8 cellular contexts compared by ENCODE assay signal in the genomic region with DNA sequence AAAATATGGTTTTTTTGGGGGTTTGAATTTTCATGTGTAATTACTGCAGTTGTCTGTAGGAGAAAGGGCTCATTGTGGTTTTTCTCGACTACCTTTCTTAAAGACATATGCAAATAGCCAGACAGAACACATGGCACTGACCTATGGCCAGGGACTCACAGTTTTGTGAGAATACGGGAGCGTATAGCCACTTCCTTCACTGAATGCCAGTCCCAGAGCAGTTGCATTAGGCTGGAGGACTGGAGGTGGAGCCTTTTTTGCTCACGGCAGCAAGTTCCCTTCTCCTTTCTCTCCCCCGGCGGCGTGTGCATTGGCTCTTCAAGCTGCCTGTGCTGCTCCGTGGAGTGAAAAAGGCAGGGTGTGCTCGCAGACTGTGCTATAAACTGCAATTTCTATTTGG.
A peak's percentile ranks its signal among the peaks of the same experiment; 100 is the strongest.
DNase-seq lines count a peak whose midpoint lies in the region; ATAC-seq, FAIRE-seq and TF ChIP-seq lines count a peak whose summit lies in the region.

No MANE protein-coding gene starts in this region.

- H3K27ac ChIP-seq in heart right ventricle (peak overlapping the region in 1 of 10 donors; percentile 28), osteoblast (ENCODE audit: low read depth, low read length) (no peak overlapping the region)

- 5 to 13% methylated on average over 9 of the region's 9 CpGs for WGBS in heart right ventricle, 2 donors

- peak; percentile 77 for ATAC-seq in HG03575 (IDR thresholded peaks at IDR 0.05; ENCODE audit: extremely low read depth, insufficient number of reproducible peaks, low FRiP score, unreplicated experiment)
- peak; percentile 77 for ATAC-seq in activated naive CD8-positive, alpha-beta T cell treated with anti-CD3 and anti-CD28 coated beads, Interleukin-2, amount 50 U/mL, for 24 hours
- peak; percentile 71 to 96 (median 90) for ATAC-seq in heart right ventricle

- peaks cover 41% of the 10 kb centered on the region for H3K4me1 Mint-ChIP-seq in activated naive CD8-positive, alpha-beta T cell treated with anti-CD3 and anti-CD28 coated beads, Interleukin-2, amount 50 U/mL, for 24 hours
- H3K4me1 Mint-ChIP-seq in activated T-helper 2 cell treated with anti-CD3 and anti-CD28 coated beads, Interferon-gamma antibody, Interleukin-2, Interleukin-4, amounts not matched to agents 10 μg/mL and 5 μg/mL and 100 μg/mL, durations not matched to agents 14 hours and 24 hours and 36 hours (ENCODE audit: low read depth) = peaks cover 23% of the 10 kb centered on the region

- peak overlapping the region; percentile 73 for H3K4me3 Mint-ChIP-seq in activated naive CD8-positive, alpha-beta T cell treated with anti-CD3 and anti-CD28 coated beads, Interleukin-2, amount 50 U/mL, for 24 hours
- H3K4me3 Mint-ChIP-seq in activated T-helper 2 cell treated with anti-CD3 and anti-CD28 coated beads, Interferon-gamma antibody, Interleukin-2, Interleukin-4, amounts not matched to agents 10 μg/mL and 5 μg/mL and 100 μg/mL, durations not matched to agents 14 hours and 24 hours and 36 hours (ENCODE audit: low read depth) = no peak overlapping the region

- no peaks in the 10 kb centered on the region for H3K27me3 ChIP-seq in heart right ventricle
- H3K27me3 ChIP-seq in osteoblast (ENCODE audit: insufficient read depth, low read length) = no peaks in the 10 kb centered on the region

- H3K27ac Mint-ChIP-seq in activated naive CD8-positive, alpha-beta T cell treated with anti-CD3 and anti-CD28 coated beads, Interleukin-2, amount 50 U/mL, for 24 hours = no peak overlapping the region
- no peak overlapping the region for H3K27ac Mint-ChIP-seq in activated T-helper 2 cell treated with anti-CD3 and anti-CD28 coated beads, Interferon-gamma antibody, Interleukin-2, Interleukin-4, amounts not matched to agents 10 μg/mL and 5 μg/mL and 100 μg/mL, durations not matched to agents 14 hours and 24 hours and 36 hours

- no peaks in the 10 kb centered on the region for H3K27me3 Mint-ChIP-seq in activated naive CD8-positive, alpha-beta T cell treated with anti-CD3 and anti-CD28 coated beads, Interleukin-2, amount 50 U/mL, for 24 hours
- H3K27me3 Mint-ChIP-seq in activated T-helper 2 cell treated with anti-CD3 and anti-CD28 coated beads, Interferon-gamma antibody, Interleukin-2, Interleukin-4, amounts not matched to agents 10 μg/mL and 5 μg/mL and 100 μg/mL, durations not matched to agents 14 hours and 24 hours and 36 hours (ENCODE audit: low read depth) = no peaks in the 10 kb centered on the region

- TF ChIP-seq CTCF in AG10803 (conservative IDR thresholded peaks at IDR 0.05; ENCODE audit: low read length) = no peak; the same call in 1 of the 2 replicates
- TF ChIP-seq CTCF in heart right ventricle (IDR thresholded peaks at IDR 0.05) = peak in 1 of 9 donors; percentile 21
- no peak for TF ChIP-seq CTCF in osteoblast (IDR thresholded peaks at IDR 0.05; ENCODE audit: extremely low read depth, low read depth, low read length)

- peak; percentile 64 for FAIRE-seq in GM19239 (lab: Jason Lieb, UNC)

- H3K9me3 Mint-ChIP-seq in activated naive CD8-positive, alpha-beta T cell treated with anti-CD3 and anti-CD28 coated beads, Interleukin-2, amount 50 U/mL, for 24 hours = no peaks in the 10 kb centered on the region
- peaks cover 7% of the 10 kb centered on the region for H3K9me3 Mint-ChIP-seq in activated T-helper 2 cell treated with anti-CD3 and anti-CD28 coated beads, Interferon-gamma antibody, Interleukin-2, Interleukin-4, amounts not matched to agents 10 μg/mL and 5 μg/mL and 100 μg/mL, durations not matched to agents 14 hours and 24 hours and 36 hours

- H3K79me2 ChIP-seq in osteoblast (ENCODE audit: insufficient read depth, low read length) = no peaks in the 10 kb centered on the region

- H3K4me1 ChIP-seq in heart right ventricle = peaks cover 0 to 27% (median 16%) of the 10 kb centered on the region in 9 donors
- peaks cover 5% of the 10 kb centered on the region for H3K4me1 ChIP-seq in osteoblast (ENCODE audit: insufficient read depth, low read length)

- H2AFZ ChIP-seq in osteoblast (ENCODE audit: low read length) = peak overlapping the region; percentile 91

- no peaks in the 10 kb centered on the region for H4K20me1 ChIP-seq in osteoblast (ENCODE audit: insufficient read depth, low read length)

- DNase-seq in AG10803 (ENCODE audit: low read depth) (peak; percentile 45), GM19239 (ENCODE audit: insufficient read length, low spot score) (peak; percentile 5), heart right ventricle (peak; percentile 31 to 43), osteoblast (ENCODE audit: insufficient read length, low spot score, missing footprints) (peak; percentile 84), posterior vena cava (ENCODE audit: low spot score) (no peak)
- peak; percentile 9 for DNase-seq in activated naive CD8-positive, alpha-beta T cell treated with anti-CD3 and anti-CD28 coated beads, Interleukin-2, amount 50 U/mL, for 24 hours
- DNase-seq in activated T-helper 2 cell treated with anti-CD3 and anti-CD28 coated beads, Interferon-gamma antibody, Interleukin-2, Interleukin-4, amounts not matched to agents 10 μg/mL and 5 μg/mL and 100 μg/mL, durations not matched to agents 14 hours and 24 hours and 36 hours (ENCODE audit: low spot score) = no peak

- intact Hi-C loops in heart right ventricle (cut with DNase I) (no loop called here), posterior vena cava (cut with DNase I) (loop anchor here in 1 of 2 donors (5.0 kb wide), 1 partner anchor 232 kb away; no protein-coding TSS in a partner anchor)
- intact Hi-C loops in activated T-helper 2 cell treated with anti-CD3 and anti-CD28 coated beads, Interferon-gamma antibody, Interleukin-2, Interleukin-4, amounts not matched to agents 10 μg/mL and 5 μg/mL and 100 μg/mL, durations not matched to agents 14 hours and 24 hours and 36 hours (cut with micrococcal nuclease) = no loop called here

- H3K9me3 ChIP-seq in heart right ventricle (no peaks in the 10 kb centered on the region), osteoblast (ENCODE audit: low read depth, low read length) (no peaks in the 10 kb centered on the region)

- no peaks in the 10 kb centered on the region for H3K36me3 Mint-ChIP-seq in activated naive CD8-positive, alpha-beta T cell treated with anti-CD3 and anti-CD28 coated beads, Interleukin-2, amount 50 U/mL, for 24 hours (ENCODE audit: low read depth)
- H3K36me3 Mint-ChIP-seq in activated T-helper 2 cell treated with anti-CD3 and anti-CD28 coated beads, Interferon-gamma antibody, Interleukin-2, Interleukin-4, amounts not matched to agents 10 μg/mL and 5 μg/mL and 100 μg/mL, durations not matched to agents 14 hours and 24 hours and 36 hours (ENCODE audit: low read depth) = peaks cover 11% of the 10 kb centered on the region

- H3K36me3 ChIP-seq in heart right ventricle = no peaks in the 10 kb centered on the region
- no peaks in the 10 kb centered on the region for H3K36me3 ChIP-seq in osteoblast (ENCODE audit: insufficient read depth, low read length)

- peak overlapping the region; percentile 85 for H3K4me2 ChIP-seq in osteoblast (ENCODE audit: insufficient read depth, low read length)

- H3K4me3 ChIP-seq in AG10803 (ENCODE audit: low read length) = peak overlapping the region; percentile 56
- H3K4me3 ChIP-seq in heart right ventricle = peak overlapping the region in 9 of 10 donors; percentile 21 to 51 (median 43)
- H3K4me3 ChIP-seq in osteoblast (ENCODE audit: insufficient read depth, low read length) = peak overlapping the region; percentile 72

Comparison
In these comparisons a context has a peak if more than half of its experiments do, and no peak if none do; other contexts are left out.
1. DNase-seq: peak in AG10803 (single experiment), GM19239 (single experiment), activated naive CD8-positive, alpha-beta T cell treated with anti-CD3 and anti-CD28 coated beads, Interleukin-2, amount 50 U/mL, for 24 hours (single experiment), heart right ventricle (2 of 2) and osteoblast (single experiment); none in posterior vena cava (single experiment) and activated T-helper 2 cell treated with anti-CD3 and anti-CD28 coated beads, Interferon-gamma antibody, Interleukin-2, Interleukin-4, amounts not matched to agents 10 μg/mL and 5 μg/mL and 100 μg/mL, durations not matched to agents 14 hours and 24 hours and 36 hours (single experiment).
2. Peak in every context shown above with its lines, with median percentiles within 50 percentile points of each other: H3K4me3 ChIP-seq and ATAC-seq.